ENCODE assay signal across 8 cellular contexts in the genomic region with DNA sequence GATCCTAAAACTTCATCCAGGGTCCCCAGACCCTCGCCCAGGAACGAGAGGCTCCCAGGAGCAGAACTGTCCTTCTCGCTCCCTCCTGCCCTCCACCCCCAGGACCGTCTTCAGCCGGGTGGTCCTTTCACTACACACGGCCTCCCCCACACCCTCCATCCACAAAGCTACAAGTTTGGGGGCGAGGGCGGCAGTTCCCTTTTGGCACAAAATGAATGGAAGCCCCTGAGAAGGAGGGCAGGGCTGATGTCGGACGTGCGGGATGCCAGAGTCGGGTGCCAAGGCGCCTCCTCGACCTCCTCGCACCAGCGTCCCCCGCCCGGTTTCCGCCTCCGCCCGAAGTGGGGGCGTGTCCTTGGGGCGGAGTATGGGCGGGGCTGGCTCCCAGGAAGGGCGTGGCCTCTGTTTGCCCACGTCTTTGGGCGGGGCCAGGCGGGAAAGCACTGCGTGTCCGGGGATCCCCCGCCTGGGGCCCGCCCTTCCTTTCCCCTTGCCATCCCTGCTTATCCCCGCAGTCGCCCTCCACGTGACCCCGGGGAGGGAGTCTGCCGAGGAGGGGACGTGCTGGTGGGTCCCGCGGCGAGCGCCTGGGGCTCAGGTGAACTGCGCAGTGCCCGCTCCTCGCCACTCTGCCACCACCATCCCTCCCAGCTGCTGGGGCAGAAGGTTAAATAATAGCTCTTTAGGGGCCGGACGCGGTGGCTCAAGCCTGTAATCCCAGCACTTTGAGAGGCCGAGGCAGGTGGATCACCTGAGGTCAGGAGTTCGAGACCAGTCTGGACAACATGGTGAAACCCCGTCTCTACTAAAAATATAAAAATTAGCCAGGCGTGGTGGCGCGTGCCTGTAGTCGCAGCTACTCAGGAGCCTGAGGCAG. TPM values are rescaled to one million over a fixed set of nuclear protein-coding genes. Genes with fewer than 3 reads are reported as not detected.
DNase-seq lines count a peak whose midpoint lies in the region; ATAC-seq and TF ChIP-seq lines count a peak whose summit lies in the region.

No MANE protein-coding gene starts in this region.

- DNase-seq in AML-193 (lab: John Stamatoyannopoulos, UW) (peak; percentile 85 to 86), GM19240 (ENCODE audit: insufficient read length, low spot score) (peak; percentile 98), NCI-H524 treated with DMSO at 0.1 percent for 48 hours (lab: John Stamatoyannopoulos, UW) (peak; percentile 60), choroid plexus epithelial cell (ENCODE audit: low read depth) (peak; percentile 94), left colon (peak; percentile 97 to 98)
- peak; percentile 96 to 97 for DNase-seq in activated CD4-positive, alpha-beta T cell treated with anti-CD3 and anti-CD28 coated beads for 4 hours
- DNase-seq in stimulated activated CD4-positive, alpha-beta T cell treated with anti-CD3 and anti-CD28 coated beads, Interleukin-2, amount 100 ng/mL, for 24 hours = peak; percentile 96 to 98

- peak overlapping the region; percentile 72 for H3K4me3 ChIP-seq in choroid plexus epithelial cell (ENCODE audit: low read depth, low read length)

- intact Hi-C loops in left colon (cut with DNase I, micrococcal nuclease) = no loop called here

- ATAC-seq in HG03460 (IDR thresholded peaks at IDR 0.05; ENCODE audit: unreplicated experiment) = peak; percentile 62
- peak; percentile 96 for ATAC-seq in left colon

- no peak for TF ChIP-seq CTCF in choroid plexus epithelial cell (conservative IDR thresholded peaks at IDR 0.05; ENCODE audit: low read depth, low read length)

RNA-seq across cellular contexts. Expression of a gene that starts 0.9 kb away (rescaled TPM):
- 10 to 100 TPM in 1 of 2 donors, 1 to 10 TPM in 1; 4.5 to 21.4 TPM for total RNA-seq in left colon

RNA-seq across cellular contexts. Expression of a gene that starts 6.1 kb away (rescaled TPM):
- total RNA-seq in left colon = 1 to 10 TPM; 1.5 to 2.4 TPM

RNA-seq across cellular contexts. Expression of a gene that starts 13.3 kb away (rescaled TPM):
- total RNA-seq in left colon = 10 to 100 TPM; 55.7 to 63.4 TPM

RNA-seq across cellular contexts. Expression of a gene that starts 14.8 kb away (rescaled TPM):
- 10 to 100 TPM; 47.7 to 49.6 TPM for total RNA-seq in left colon

RNA-seq across cellular contexts. Expression of a gene that starts 15.5 kb away (rescaled TPM):
- total RNA-seq in left colon = 1,000 to 10,000 TPM; 1,740 to 2,016 TPM

Comparison
In these comparisons a context has a peak if more than half of its experiments do, and no peak if none do; other contexts are left out.
1. Peak in every context shown above with its lines: DNase-seq, ATAC-seq and H3K4me3 ChIP-seq.